ENCODE assay signal across 11 cellular contexts in genomic region chr3:121724130-121724529, GRCh38. TPM values are rescaled to one million over a fixed set of nuclear protein-coding genes. Genes with fewer than 3 reads are reported as not detected.
DNase-seq lines count a peak whose midpoint lies in the region; ATAC-seq and TF ChIP-seq lines count a peak whose summit lies in the region.
"Had no signal": no experiment of that assay in that cellular context is flagged by ENCODE, and none has a peak within 500 bp of the region (broad histone marks: within the 10 kb centered on the region; RNA-seq: fewer than 3 reads in every experiment).

No MANE protein-coding gene starts in this region.

- H3K4me1 Mint-ChIP-seq in HFFc6 (ENCODE audit: low read depth) = no peaks in the 10 kb centered on the region

- no peaks in the 10 kb centered on the region for H3K27me3 Mint-ChIP-seq in HFFc6 (ENCODE audit: insufficient read depth)
- H3K27me3 Mint-ChIP-seq: activated naive CD8-positive, alpha-beta T cell had no signal

- TF ChIP-seq CTCF in GM12864 (IDR thresholded peaks at IDR 0.05; ENCODE audit: low read depth, low read length, missing control alignments) (no peak), HFFc6 (IDR thresholded peaks at IDR 0.05) (no peak)

- no peak overlapping the region for H3K4me3 ChIP-seq in GM12864 (ENCODE audit: low read depth, low read length)

- H3K9me3 Mint-ChIP-seq in HFFc6 = no peaks in the 10 kb centered on the region

- ATAC-seq in GM19468 (IDR thresholded peaks at IDR 0.05; ENCODE audit: extremely low read depth, unreplicated experiment) = peak; percentile 80
- peak; percentile 90 for ATAC-seq in HG03060 (IDR thresholded peaks at IDR 0.05; ENCODE audit: low read depth, unreplicated experiment)
- ATAC-seq in HG02970 (IDR thresholded peaks at IDR 0.05; ENCODE audit: low FRiP score, unreplicated experiment) = no peak
- no peak for ATAC-seq in HG03045 (IDR thresholded peaks at IDR 0.05; ENCODE audit: unreplicated experiment)

- DNase-seq in GM12864 (ENCODE audit: low read depth) (peak; percentile 67), NOMO-1 treated with dmso at 0.1 percent for 144 hours (lab: John Stamatoyannopoulos, UW; ENCODE audit: unreplicated experiment) (peak; percentile 74), HFFc6 (no peak)
- DNase-seq in activated CD4-positive, alpha-beta T cell treated with anti-CD3 and anti-CD28 coated beads for 48 hours = no peak
- DNase-seq: NCI-H82, nucleus accumbens had no signal

- H3K4me3 Mint-ChIP-seq in HFFc6 = no peak overlapping the region
- H3K4me3 Mint-ChIP-seq: activated naive CD8-positive, alpha-beta T cell had no signal

- H3K27ac Mint-ChIP-seq in HFFc6 = no peak overlapping the region
- H3K27ac Mint-ChIP-seq: activated naive CD8-positive, alpha-beta T cell had no signal

- peaks cover 53% of the 10 kb centered on the region for H3K36me3 Mint-ChIP-seq in HFFc6 (ENCODE audit: low read depth)

RNA-seq across cellular contexts. Expression of gene GOLGB1, which starts 25.4 kb away (rescaled TPM):
- total RNA-seq in HFFc6 (2021; fragmentation: NEBNext Ultra II Directional; extraction: Animal tissue kit (Norgen Biotek cat#: 25700)) = 10 to 100 TPM; 33.5 to 43.9 (median 37.4) TPM

Comparison
In these comparisons a context has a peak if more than half of its experiments do, and no peak if none do; other contexts are left out.
1. DNase-seq: peak in GM12864 (single experiment) and NOMO-1 treated with dmso at 0.1 percent for 144 hours (single experiment); none in HFFc6 (single experiment) and activated CD4-positive, alpha-beta T cell treated with anti-CD3 and anti-CD28 coated beads for 48 hours (single experiment).
2. ATAC-seq: peak in GM19468 (single experiment) and HG03060 (single experiment); none in HG02970 (single experiment) and HG03045 (single experiment).